In genomic region chrX:119042040-119042439, GRCh38 we compare ENCODE assay signal across 23 cellular contexts. TPM values are rescaled to one million over a fixed set of nuclear protein-coding genes. Genes with fewer than 3 reads are reported as not detected.
A peak's percentile ranks its signal among the peaks of the same experiment; 100 is the strongest.
DNase-seq lines count a peak whose midpoint lies in the region; ATAC-seq, FAIRE-seq and TF ChIP-seq lines count a peak whose summit lies in the region.
"Had no signal": no experiment of that assay in that cellular context is flagged by ENCODE, and none has a peak within 500 bp of the region (broad histone marks: within the 10 kb centered on the region; RNA-seq: fewer than 3 reads in every experiment).

No MANE protein-coding gene starts in this region.

- H3K9ac ChIP-seq in HepG2 (ENCODE audit: insufficient read depth, low read depth, low read length): no peak overlapping the region

- POLR2A ChIA-PET in HepG2 (lab: Yijun Ruan, JAX): interaction anchor here (1.6 kb wide), 1 partner anchor 67 kb away, joined by 6 read pairs; no protein-coding TSS in a partner anchor

- H3K4me3 ChIP-seq in heart right ventricle (no peak overlapping the region), adrenal gland (no peak overlapping the region), HepG2 (replicated peaks in 1 of 3; ENCODE audit: insufficient read depth in 1 of 3, low read depth in 2 of 3, low read length in 3 of 3) (no peak overlapping the region), left lung (no peak overlapping the region)
- H3K4me3 ChIP-seq: GM12878, GM23338, HAP-1 had no signal

- CTCF ChIA-PET in HepG2 (lab: Yijun Ruan, JAX; ENCODE audit: low intra/inter-chr PET ratio, low total read pairs): no interaction called here

- TF ChIP-seq RAD21 in HepG2 (CRISPR knock-in tag; IDR thresholded peaks at IDR 0.05): no peak

- H3K4me1 ChIP-seq in heart right ventricle (peaks cover 0 to 24% (median 5%) of the 10 kb centered on the region in 9 donors), adrenal gland (replicated peaks in 1 of 2) (peaks cover 14 to 15% of the 10 kb centered on the region in 2 donors), HepG2 (ENCODE audit: insufficient read depth, low read length) (peaks cover 17% of the 10 kb centered on the region), left lung (peaks cover 0 to 8% of the 10 kb centered on the region in 2 donors)
- H3K4me1 ChIP-seq: BE2C, HAP-1 had no signal

- FAIRE-seq in HepG2 (lab: Jason Lieb, UNC): peak; percentile 8
- FAIRE-seq: A204.1, D721Med, GM12878 had no signal

- TF ChIP-seq EP300 in HepG2 (IDR thresholded peaks at IDR 0.05; ENCODE audit: low read depth in 2 of 2, low read length in 2 of 2) (no peak), HepG2 (CRISPR knock-in tag; IDR thresholded peaks at IDR 0.05; ENCODE audit: borderline replicate concordance) (no peak)

- TF ChIP-seq CTCF in heart right ventricle (IDR thresholded peaks at IDR 0.05) (no peak), adrenal gland (IDR thresholded peaks at IDR 0.05) (no peak), HepG2 (CRISPR knock-in tag; IDR thresholded peaks at IDR 0.05) (no peak), left lung (IDR thresholded peaks at IDR 0.05) (no peak)

- H3K27ac ChIP-seq in heart right ventricle: peak overlapping the region in 8 of 10 donors; percentile 42 to 71 (median 62)
- H3K27ac ChIP-seq in adrenal gland: peak overlapping the region in 3 of 5 donors; percentile 39 to 53 (median 48)
- H3K27ac ChIP-seq in HepG2 (ENCODE audit: extremely low read length, insufficient read depth, low read length): no peak overlapping the region
- H3K27ac ChIP-seq in left lung: peak overlapping the region in 1 of 2 donors; percentile 10

- no peaks in the 10 kb centered on the region for H3K79me2 ChIP-seq in HepG2 (ENCODE audit: insufficient read depth, low read length)

- no TSS peak for BruUV-seq in HepG2 (replicated peaks; lab: Mats Ljungman, UMichigan)

- in situ Hi-C loops in HepG2 (cut with HindIII; ENCODE audit: extremely low pct_ligation_motif_present, low pct_unique_long_range_greater_than_20kb): no loop called here

- WGBS in heart right ventricle, 2 donors: 93 to 98% methylated on average over 3 of the region's 3 CpGs
- WGBS in adrenal gland, 4 donors: 64 to 84% (median 67%) methylated on average over 3 of the region's 3 CpGs
- 70% methylated on average over 3 of the region's 3 CpGs for WGBS in HepG2 (ENCODE audit: low lambda C conversion rate)

- no peak overlapping the region for H3K4me2 ChIP-seq in HepG2 (ENCODE audit: low read depth, low read length)
- H3K4me2 ChIP-seq: GM23338 had no signal

- H3K36me3 ChIP-seq in heart right ventricle (no peaks in the 10 kb centered on the region), adrenal gland (replicated peaks in 1 of 2) (no peaks in the 10 kb centered on the region), HepG2 (replicated peaks in 1 of 2; ENCODE audit: control insufficient read depth in 1 of 2, insufficient read depth in 2 of 2, low read length in 2 of 2) (no peaks in the 10 kb centered on the region), left lung (no peaks in the 10 kb centered on the region)
- H3K36me3 ChIP-seq: BE2C, HAP-1 had no signal

- ATAC-seq in heart right ventricle (no peak), Right ventricle myocardium inferior (no peak), HepG2 (no peak), GM18867 (IDR thresholded peaks at IDR 0.05; ENCODE audit: unreplicated experiment) (no peak), left lung (no peak)
- ATAC-seq: GM12878, GM23338 had no signal

- intact Hi-C loops in heart right ventricle (cut with DNase I) (no loop called here), Right ventricle myocardium inferior (cut with DNase I) (no loop called here), adrenal gland (cut with DNase I) (no loop called here), HepG2 (cut with micrococcal nuclease; ENCODE audit: unreplicated experiment) (no loop called here), left lung (cut with DNase I) (no loop called here)

- no peak for DNase-seq in heart right ventricle
- no peak for DNase-seq in Right ventricle myocardium inferior (ENCODE audit: missing footprints)
- no peak for DNase-seq in adrenal gland
- DNase-seq in HepG2 (ENCODE audit: low spot score): no peak
- DNase-seq in DMS79 treated with DMSO at 0.1 percent for 48 hours (lab: John Stamatoyannopoulos, UW): no peak
- DNase-seq in left lung: no peak
- DNase-seq: BE2C; DND-41; IMR-90; NCI-H1105 treated with DMSO at 0.1 percent for 48 hours; NCI-H2029 treated with DMSO at 0.1 percent for 48 hours; NCI-H226; NCI-H510A treated with DMSO at 0.1 percent for 48 hours; NCI-H748 treated with DMSO at 0.1 percent for 48 hours; NK-92 treated with Interleukin-12 subunit alpha and Interleukin-12 subunit beta, amount 100 ng/mL, for 24 hours; SHP77 had no signal

- H4K20me1 ChIP-seq in HepG2 (ENCODE audit: insufficient read depth, low read length): no peaks in the 10 kb centered on the region

- H2AFZ ChIP-seq in HepG2 (ENCODE audit: low read length): no peak overlapping the region
- H2AFZ ChIP-seq: GM23338 had no signal

- no peaks in the 10 kb centered on the region for H3K9me3 ChIP-seq in heart right ventricle
- no peaks in the 10 kb centered on the region for H3K9me3 ChIP-seq in adrenal gland (replicated peaks in 1 of 3)
- H3K9me3 ChIP-seq in HepG2 (ENCODE audit: low read length): no peaks in the 10 kb centered on the region
- H3K9me3 ChIP-seq in left lung: no peaks in the 10 kb centered on the region
- H3K9me3 ChIP-seq: BE2C, HAP-1 had no signal

- H3K27me3 ChIP-seq in heart right ventricle (no peaks in the 10 kb centered on the region), adrenal gland (no peaks in the 10 kb centered on the region), HepG2 (ENCODE audit: control insufficient read depth in 1 of 2, insufficient read depth in 2 of 2, low read length in 2 of 2) (no peaks in the 10 kb centered on the region), left lung (no peaks in the 10 kb centered on the region)
- H3K27me3 ChIP-seq: BE2C had no signal

- TF ChIP-seq POLR2A in adrenal gland (IDR thresholded peaks at IDR 0.05) (no peak), HepG2 (IDR thresholded peaks at IDR 0.05; ENCODE audit: insufficient read depth in 1 of 2, low read depth in 2 of 2, low read length in 2 of 2) (no peak)

TF ChIP-seq in HepG2, 621 proteins besides CTCF, POLR2A, EP300 and RAD21:
- TF ChIP-seq KDM5B (CRISPR knock-in tag; IDR thresholded peaks at IDR 0.05; ENCODE audit: borderline replicate concordance): no peak
- TF ChIP-seq ATF7 (IDR thresholded peaks at IDR 0.05): peak; percentile 52
- TF ChIP-seq ATF7 (CRISPR knock-in tag; IDR thresholded peaks at IDR 0.05): no peak
- TF ChIP-seq FOXC1 (CRISPR knock-in tag; IDR thresholded peaks at IDR 0.05; ENCODE audit: borderline replicate concordance): no peak

RNA-seq across cellular contexts. Expression of gene CT47C1, which starts 30.8 kb away (rescaled TPM):
- total RNA-seq in heart right ventricle (not detected), Right ventricle myocardium inferior (not detected), adrenal gland (not detected), HepG2 (2016; rRNA removed; fragmentation: Illumina TruSeq; extraction: Trizol) (not detected in 2 replicates), left lung (not detected)
- polyA plus RNA-seq in heart right ventricle (not detected), adrenal gland (not detected), HepG2 (2011; rRNA removed) (not detected in 2 replicates)
- total RNA-seq in HepG2 (2016; cell fraction: cytosol; rRNA removed; fragmentation: Illumina TruSeq; extraction: Trizol; ENCODE audit: low read depth): not detected in 2 replicates
- not detected in 2 replicates for total RNA-seq in HepG2 (2016; cell fraction: insoluble cytoplasmic fraction; rRNA removed; fragmentation: Illumina TruSeq; extraction: Trizol)
- total RNA-seq in HepG2 (2016; cell fraction: membrane; rRNA removed; fragmentation: Illumina TruSeq; extraction: Trizol): not detected in 2 replicates
- total RNA-seq in HepG2 (2016; cell fraction: nucleus; rRNA removed; fragmentation: Illumina TruSeq; extraction: Trizol): not detected in 2 replicates
- not detected in 2 replicates for polyA plus RNA-seq in HepG2 (2011; cell fraction: cytosol; rRNA removed)
- polyA plus RNA-seq in HepG2 (2011; cell fraction: nucleus; rRNA removed): not detected in 2 replicates
- not detected in 2 replicates for polyA plus RNA-seq in HepG2 (2012)
- not detected in 2 replicates for polyA plus RNA-seq in HepG2 (2016; cell fraction: cytosol; fragmentation: Illumina TruSeq; extraction: Trizol; ENCODE audit: low read depth)
- not detected in 2 replicates for polyA plus RNA-seq in HepG2 (2016; cell fraction: insoluble cytoplasmic fraction; fragmentation: Illumina TruSeq; extraction: Trizol; ENCODE audit: low read depth)
- not detected in 2 replicates for polyA plus RNA-seq in HepG2 (2016; cell fraction: membrane; fragmentation: Illumina TruSeq; extraction: Trizol; ENCODE audit: low read depth)
- not detected in 2 replicates for polyA plus RNA-seq in HepG2 (2016; cell fraction: nucleus; fragmentation: Illumina TruSeq; extraction: Trizol; ENCODE audit: insufficient read depth, low read depth)
- polyA minus RNA-seq in HepG2 (2011; rRNA and poly(A)+ RNA removed; ENCODE audit: low replicate concordance): not detected in 2 replicates
- not detected in 2 replicates for polyA minus RNA-seq in HepG2 (2011; cell fraction: cytosol; rRNA and poly(A)+ RNA removed)
- not detected in 2 replicates for polyA minus RNA-seq in HepG2 (2011; cell fraction: nucleus; rRNA and poly(A)+ RNA removed)
- total RNA-seq: GM12878, GM23338, HT1080, IMR-90 had no signal
- polyA plus RNA-seq: GM12878, GM23338, IMR-90 had no signal
